12 cellular contexts compared by ENCODE assay signal in genomic region chr19:35759697-35760096, GRCh38. TPM values are rescaled to one million over a fixed set of nuclear protein-coding genes. Genes with fewer than 3 reads are reported as not detected.
DNase-seq lines count a peak whose midpoint lies in the region; ATAC-seq, FAIRE-seq and TF ChIP-seq lines count a peak whose summit lies in the region.
"Had no signal": no experiment of that assay in that cellular context is flagged by ENCODE, and none has a peak within 500 bp of the region (broad histone marks: within the 10 kb centered on the region; RNA-seq: fewer than 3 reads in every experiment).

No MANE protein-coding gene starts in this region.

- peaks cover 31% of the 10 kb centered on the region for H3K36me3 Mint-ChIP-seq in activated CD8-positive, alpha-beta memory T cell treated with anti-CD3 and anti-CD28 coated beads, Interleukin-2, amount 10 ng/mL, durations not matched to agents 7 days and 5 days
- peaks cover 4% of the 10 kb centered on the region for H3K36me3 Mint-ChIP-seq in neural crest cell (ENCODE audit: low read depth)

- no peak overlapping the region for H3K4me2 ChIP-seq in IMR-90 (ENCODE audit: low read depth, low read length)

- no peak for ATAC-seq in activated CD8-positive, alpha-beta memory T cell treated with anti-CD3 and anti-CD28 coated beads, Interleukin-2, amount 10 ng/mL, durations not matched to agents 7 days and 5 days
- ATAC-seq in IMR-90 (ENCODE audit: low read depth): no peak
- ATAC-seq in pancreas: no peak
- no peak for ATAC-seq in body of pancreas
- ATAC-seq: heart right ventricle had no signal

- TF ChIP-seq RAD21 in IMR-90 (IDR thresholded peaks at IDR 0.05; ENCODE audit: low read length): no peak

- in situ Hi-C loops in IMR-90 (cut with MboI; ENCODE audit: low sequenced_read_pairs): no loop called here

- H2AFZ ChIP-seq in IMR-90 (replicated peaks; ENCODE audit: low read length, poor library complexity): no peak overlapping the region
- H2AFZ ChIP-seq: parathyroid adenoma had no signal

- H3K9me3 ChIP-seq in IMR-90 (ENCODE audit: control insufficient read depth, insufficient read depth, low read length) (no peaks in the 10 kb centered on the region), adipocyte (ENCODE audit: control insufficient read depth, low read length) (no peaks in the 10 kb centered on the region), pancreas (no peaks in the 10 kb centered on the region), body of pancreas (no peaks in the 10 kb centered on the region)

- no peak overlapping the region for H3K56ac ChIP-seq in IMR-90 (ENCODE audit: extremely low read depth, insufficient read depth, low read length)

- peaks cover 13% of the 10 kb centered on the region for H3K4me1 ChIP-seq in IMR-90 (ENCODE audit: control insufficient read depth, insufficient read depth, low read length)
- H3K4me1 ChIP-seq in adipocyte (ENCODE audit: control insufficient read depth, insufficient read depth, low read length): peaks cover 23% of the 10 kb centered on the region
- H3K4me1 ChIP-seq in pancreas: peaks cover 0 to 17% (median 8%) of the 10 kb centered on the region in 3 donors
- peaks cover 29% of the 10 kb centered on the region for H3K4me1 ChIP-seq in body of pancreas

- H3K9me1 ChIP-seq in IMR-90 (ENCODE audit: insufficient read depth, low read length): peaks cover 20% of the 10 kb centered on the region; the same call in 1 of the 2 replicates

- no peak for TF ChIP-seq POLR2A in IMR-90 (IDR thresholded peaks at IDR 0.05; ENCODE audit: low read depth, low read length)
- TF ChIP-seq POLR2A in body of pancreas (IDR thresholded peaks at IDR 0.05): no peak

- H3K27me3 ChIP-seq in IMR-90 (ENCODE audit: control insufficient read depth, insufficient read depth, low read length) (no peaks in the 10 kb centered on the region), adipocyte (replicated peaks; ENCODE audit: control insufficient read depth, insufficient read depth, low read length) (no peaks in the 10 kb centered on the region), pancreas (no peaks in the 10 kb centered on the region), body of pancreas (no peaks in the 10 kb centered on the region)

- POLR2A ChIA-PET in IMR-90 (lab: Charles Lee; ENCODE audit: unreplicated experiment): no interaction called here

- dilution Hi-C loops in IMR-90 (cut with HindIII; ENCODE audit: low sequenced_read_pairs, unreplicated experiment): no loop called here

- H2AK9ac ChIP-seq in IMR-90 (replicated peaks; ENCODE audit: low read depth, low read length, poor library complexity): peak overlapping the region; percentile 63

- H3K9ac ChIP-seq in IMR-90 (ENCODE audit: low read depth, low read length) (no peak overlapping the region), adipocyte (ENCODE audit: low read length) (peak overlapping the region; percentile 42)
- H3K9ac ChIP-seq: parathyroid adenoma had no signal

- peaks cover 34 to 47% of the 10 kb centered on the region in 2 experiments for H3K79me1 ChIP-seq in IMR-90 (ENCODE audit: low read depth in 1 of 2, low read length in 2 of 2)

- BruUV-seq in IMR-90 (replicated peaks; lab: Mats Ljungman, UMichigan): no TSS peak

- TF ChIP-seq CTCF in IMR-90 (conservative IDR thresholded peaks at IDR 0.05; ENCODE audit: low read depth, low read length) (no peak), neural crest cell (conservative IDR thresholded peaks at IDR 0.05) (no peak), pancreas (IDR thresholded peaks at IDR 0.05) (no peak), body of pancreas (IDR thresholded peaks at IDR 0.05) (no peak)

- no peaks in the 10 kb centered on the region for H3K27me3 Mint-ChIP-seq in activated CD8-positive, alpha-beta memory T cell treated with anti-CD3 and anti-CD28 coated beads, Interleukin-2, amount 10 ng/mL, durations not matched to agents 7 days and 5 days
- H3K27me3 Mint-ChIP-seq in neural crest cell (ENCODE audit: low read depth): peaks cover 2% of the 10 kb centered on the region

- no peak overlapping the region for H2BK20ac ChIP-seq in IMR-90 (ENCODE audit: low read depth, low read length)

- H3K14ac ChIP-seq in IMR-90 (replicated peaks; ENCODE audit: low read depth, low read length): no peak overlapping the region

- no peak overlapping the region for H3K18ac ChIP-seq in IMR-90 (ENCODE audit: low read depth, low read length)

- peak overlapping the region; percentile 36 for H3K27ac Mint-ChIP-seq in activated CD8-positive, alpha-beta memory T cell treated with anti-CD3 and anti-CD28 coated beads, Interleukin-2, amount 10 ng/mL, durations not matched to agents 7 days and 5 days
- H3K27ac Mint-ChIP-seq in neural crest cell (ENCODE audit: unreplicated experiment): no peak overlapping the region

- H4K91ac ChIP-seq in IMR-90 (ENCODE audit: insufficient read depth, low read depth, low read length): no peak overlapping the region

- peaks cover 29% of the 10 kb centered on the region for H3K4me1 Mint-ChIP-seq in activated CD8-positive, alpha-beta memory T cell treated with anti-CD3 and anti-CD28 coated beads, Interleukin-2, amount 10 ng/mL, durations not matched to agents 7 days and 5 days
- peaks cover 25% of the 10 kb centered on the region for H3K4me1 Mint-ChIP-seq in neural crest cell

- no peak overlapping the region for H3K23ac ChIP-seq in IMR-90 (ENCODE audit: low read depth, low read length)

- H2BK120ac ChIP-seq in IMR-90 (ENCODE audit: low read depth, low read length): no peak overlapping the region

- no peak for FAIRE-seq in pancreas (lab: Jason Lieb, UNC)
- FAIRE-seq: GM12892 had no signal

- H3K27ac ChIP-seq in IMR-90 (ENCODE audit: insufficient read depth, low read length): no peak overlapping the region
- no peak overlapping the region for H3K27ac ChIP-seq in pancreas
- H3K27ac ChIP-seq in body of pancreas: no peak overlapping the region
- H3K27ac ChIP-seq: parathyroid adenoma had no signal

- H2BK5ac ChIP-seq in IMR-90 (ENCODE audit: low read depth, low read length, poor library complexity, severe bottlenecking): no peak overlapping the region

- no peak overlapping the region for H3K4ac ChIP-seq in IMR-90 (ENCODE audit: low read depth, low read length)

- H2BK15ac ChIP-seq in IMR-90 (ENCODE audit: low read depth, low read length): no peak overlapping the region

- intact Hi-C loops in IMR-90 (cut with micrococcal nuclease) (loop anchor here (2.0 to 5.0 kb wide), 2 partner anchors 15 to 173 kb away; partner anchors contain the start of gene ARHGAP33), pancreas (cut with DNase I) (no loop called here), body of pancreas (cut with DNase I) (no loop called here)

- H3K36me3 ChIP-seq in IMR-90 (ENCODE audit: control insufficient read depth, insufficient read depth, low read length) (peaks cover 17% of the 10 kb centered on the region), adipocyte (ENCODE audit: control insufficient read depth, insufficient read depth, low read length, severe bottlenecking) (peaks cover 8% of the 10 kb centered on the region), pancreas (no peaks in the 10 kb centered on the region), body of pancreas (replicated peaks in 1 of 2; ENCODE audit: insufficient read depth in 1 of 2, low read depth in 2 of 2) (peaks cover 0 to 5% of the 10 kb centered on the region in 2 donors)

- peaks cover 6% of the 10 kb centered on the region; the same call in 1 of the 2 replicates for H4K20me1 ChIP-seq in IMR-90 (ENCODE audit: insufficient read depth, low read length)

- H3K9me3 Mint-ChIP-seq in activated CD8-positive, alpha-beta memory T cell treated with anti-CD3 and anti-CD28 coated beads, Interleukin-2, amount 10 ng/mL, durations not matched to agents 7 days and 5 days (ENCODE audit: low read depth): no peaks in the 10 kb centered on the region
- H3K9me3 Mint-ChIP-seq in neural crest cell: no peaks in the 10 kb centered on the region

- CTCF ChIA-PET in activated CD8-positive, alpha-beta memory T cell treated with anti-CD3 and anti-CD28 coated beads, Interleukin-2, amount 10 ng/mL, durations not matched to agents 7 days and 5 days (lab: Charles Lee): interaction anchor here (1.3 to 1.4 kb wide), 2 partner anchors 19 to 60 kb away, joined by 3 to 4 read pairs; no protein-coding TSS in a partner anchor
- CTCF ChIA-PET in IMR-90 (lab: Yijun Ruan, JAX): no interaction called here

- H3K4me3 Mint-ChIP-seq in activated CD8-positive, alpha-beta memory T cell treated with anti-CD3 and anti-CD28 coated beads, Interleukin-2, amount 10 ng/mL, durations not matched to agents 7 days and 5 days: peak overlapping the region; percentile 89
- peak overlapping the region; percentile 97 for H3K4me3 Mint-ChIP-seq in neural crest cell

- no peak for DNase-seq in activated CD8-positive, alpha-beta memory T cell treated with anti-CD3 and anti-CD28 coated beads, Interleukin-2, amount 10 ng/mL, durations not matched to agents 7 days and 5 days
- DNase-seq in activated CD8-positive, alpha-beta memory T cell treated with anti-CD3 and anti-CD28 coated beads, Interleukin-2, amount 50 U/mL, for 4 hours: no peak
- DNase-seq in IMR-90 (no peak), adipocyte (ENCODE audit: low read depth) (no peak), neural crest cell (ENCODE audit: low read depth, low spot score) (no peak), NCI-H2081 treated with DMSO at 0.1 percent for 48 hours (lab: John Stamatoyannopoulos, UW) (no peak), pancreas (no peak), body of pancreas (no peak)
- DNase-seq: heart right ventricle had no signal

- H2AK5ac ChIP-seq in IMR-90 (ENCODE audit: low read depth, low read length): no peak overlapping the region

- H4K8ac ChIP-seq in IMR-90 (ENCODE audit: low read depth in 2 of 2, low read length in 2 of 2): no peak overlapping the region

- H4K5ac ChIP-seq in IMR-90 (ENCODE audit: low read depth, low read length): no peak overlapping the region

- WGBS in IMR-90 (ENCODE audit: extremely low coverage in 2 of 2, insufficient read length in 1 of 2), 2 experiments: no CpG with 5 or more reads among the region's 2 CpGs
- WGBS in pancreas, 2 donors: 91 to 93% methylated on average over 2 of the region's 2 CpGs
- 93 to 100% methylated on average over 2 of the region's 2 CpGs for WGBS in body of pancreas, 2 donors

- H3K4me3 ChIP-seq in IMR-90 (ENCODE audit: insufficient read depth, low read depth, low read length) (no peak overlapping the region), adipocyte (ENCODE audit: low read length) (no peak overlapping the region), pancreas (no peak overlapping the region), body of pancreas (no peak overlapping the region)

RNA-seq across cellular contexts. Expression of gene PROSER3, which starts 1.7 kb away (rescaled TPM):
- 10 to 100 TPM; 46.5 to 57.8 TPM for total RNA-seq in activated CD8-positive, alpha-beta memory T cell treated with anti-CD3 and anti-CD28 coated beads, Interleukin-2, amount 10 ng/mL, durations not matched to agents 7 days and 5 days
- total RNA-seq in IMR-90 (2012; rRNA removed): 3.3 and 5.4 TPM in 2 replicates
- polyA plus RNA-seq in IMR-90 (2012; rRNA removed): 17.9 and 21.8 TPM in 2 replicates
- polyA plus RNA-seq in IMR-90 (2012; cell fraction: cytosol; rRNA removed): 8.2 and 11.7 TPM in 2 replicates
- polyA plus RNA-seq in IMR-90 (2012; cell fraction: nucleus; rRNA removed; ENCODE audit: low replicate concordance): 49.4 and 79.7 TPM in 2 replicates
- 63.4 and 64.0 TPM in 2 replicates for total RNA-seq in neural crest cell
- total RNA-seq in pancreas: 1 to 10 TPM; 7.2 to 9.9 (median 8.6) TPM
- polyA plus RNA-seq in pancreas: 10 to 100 TPM in 1 of 2 donors, 1 to 10 TPM in 1; 7.8 to 19.6 TPM
- 10 to 100 TPM in 1 of 2 donors, 1 to 10 TPM in 1; 7.3 to 14.2 TPM for total RNA-seq in body of pancreas

RNA-seq across cellular contexts. Expression of gene HSPB6, which starts 2.9 kb away (rescaled TPM):
- not detected for total RNA-seq in activated CD8-positive, alpha-beta memory T cell treated with anti-CD3 and anti-CD28 coated beads, Interleukin-2, amount 10 ng/mL, durations not matched to agents 7 days and 5 days
- total RNA-seq in IMR-90 (2012; rRNA removed): 5.7 and 6.9 TPM in 2 replicates
- 188 and 206 TPM in 2 replicates for polyA plus RNA-seq in IMR-90 (2012; rRNA removed)
- polyA plus RNA-seq in IMR-90 (2012; cell fraction: cytosol; rRNA removed): 289 and 477 TPM in 2 replicates
- 108 and 164 TPM in 2 replicates for polyA plus RNA-seq in IMR-90 (2012; cell fraction: nucleus; rRNA removed; ENCODE audit: low replicate concordance)
- 0.37 and 0.64 TPM in 2 replicates for total RNA-seq in neural crest cell
- 10 to 100 TPM in 3 of 6 donors, 1 to 10 TPM in 3; 3.4 to 16.4 (median 11.7) TPM for total RNA-seq in pancreas
- 10 to 100 TPM; 42.2 to 59.8 TPM for polyA plus RNA-seq in pancreas
- total RNA-seq in body of pancreas: 100 to 1,000 TPM in 1 of 2 donors, 10 to 100 TPM in 1; 35.0 to 117 TPM
- total RNA-seq: T-helper 1 cell treated with Interleukin-12 subunit alpha and Interleukin-12 subunit beta and Interleukin-4 antibody, amounts not matched to agents 30 ng/mL and 1 ng/mL, for 36 hours had no signal

RNA-seq across cellular contexts. Expression of gene LIN37, which starts 11.3 kb away (rescaled TPM):
- total RNA-seq in activated CD8-positive, alpha-beta memory T cell treated with anti-CD3 and anti-CD28 coated beads, Interleukin-2, amount 10 ng/mL, durations not matched to agents 7 days and 5 days: 1 to 10 TPM; 8.9 to 9.2 TPM
- 12.7 and 12.8 TPM in 2 replicates for total RNA-seq in IMR-90 (2012; rRNA removed)
- polyA plus RNA-seq in IMR-90 (2012; rRNA removed): 17.2 and 23.1 TPM in 2 replicates
- polyA plus RNA-seq in IMR-90 (2012; cell fraction: cytosol; rRNA removed): 23.5 and 32.0 TPM in 2 replicates
- polyA plus RNA-seq in IMR-90 (2012; cell fraction: nucleus; rRNA removed; ENCODE audit: low replicate concordance): 62.1 and 105 TPM in 2 replicates
- total RNA-seq in neural crest cell: 7.5 and 12.5 TPM in 2 replicates
- 1 to 10 TPM; 1.7 to 5.5 (median 3.7) TPM for total RNA-seq in pancreas
- 10 to 100 TPM; 41.2 to 44.0 TPM for polyA plus RNA-seq in pancreas
- total RNA-seq in body of pancreas: 1 to 10 TPM; 6.7 to 7.6 TPM

RNA-seq across cellular contexts. Expression of gene PSENEN, which starts 14.2 kb away (rescaled TPM):
- 10 to 100 TPM; 39.1 to 49.0 TPM for total RNA-seq in activated CD8-positive, alpha-beta memory T cell treated with anti-CD3 and anti-CD28 coated beads, Interleukin-2, amount 10 ng/mL, durations not matched to agents 7 days and 5 days
- 8.6 and 9.0 TPM in 2 replicates for total RNA-seq in IMR-90 (2012; rRNA removed)
- polyA plus RNA-seq in IMR-90 (2012; rRNA removed): 47.0 and 59.1 TPM in 2 replicates
- polyA plus RNA-seq in IMR-90 (2012; cell fraction: cytosol; rRNA removed): 37.3 and 47.2 TPM in 2 replicates
- polyA plus RNA-seq in IMR-90 (2012; cell fraction: nucleus; rRNA removed; ENCODE audit: low replicate concordance): 8.1 and 11.5 TPM in 2 replicates
- total RNA-seq in neural crest cell: 67.3 and 69.2 TPM in 2 replicates
- total RNA-seq in pancreas: 10 to 100 TPM; 26.7 to 38.2 (median 35.1) TPM
- polyA plus RNA-seq in pancreas: 10 to 100 TPM; 53.5 to 64.6 TPM
- 10 to 100 TPM; 10.6 to 21.1 TPM for total RNA-seq in body of pancreas

RNA-seq across cellular contexts. Expression of gene U2AF1L4, which starts 14.5 kb away (rescaled TPM):
- 10 to 100 TPM; 25.1 to 35.6 TPM for total RNA-seq in activated CD8-positive, alpha-beta memory T cell treated with anti-CD3 and anti-CD28 coated beads, Interleukin-2, amount 10 ng/mL, durations not matched to agents 7 days and 5 days
- total RNA-seq in IMR-90 (2012; rRNA removed): 6.1 and 8.1 TPM in 2 replicates
- 15.0 and 15.6 TPM in 2 replicates for polyA plus RNA-seq in IMR-90 (2012; rRNA removed)
- 10.4 and 13.4 TPM in 2 replicates for polyA plus RNA-seq in IMR-90 (2012; cell fraction: cytosol; rRNA removed)
- 55.1 and 76.6 TPM in 2 replicates for polyA plus RNA-seq in IMR-90 (2012; cell fraction: nucleus; rRNA removed; ENCODE audit: low replicate concordance)
- total RNA-seq in neural crest cell: 19.4 and 21.6 TPM in 2 replicates
- total RNA-seq in pancreas: 10 to 100 TPM in 5 of 6 donors, 1 to 10 TPM in 1; 9.7 to 14.3 (median 11.7) TPM
- polyA plus RNA-seq in pancreas: 100 to 1,000 TPM in 1 of 2 donors, 10 to 100 TPM in 1; 62.7 to 124 TPM
- 10 to 100 TPM; 26.2 to 83.4 TPM for total RNA-seq in body of pancreas
